ENCODE assay signal across 11 cellular contexts in genomic region chr14:77988966-77989365, GRCh38.
A peak's percentile ranks its signal among the peaks of the same experiment; 100 is the strongest.
DNase-seq lines count a peak whose midpoint lies in the region; ATAC-seq and TF ChIP-seq lines count a peak whose summit lies in the region.
"Had no signal": no experiment of that assay in that cellular context is flagged by ENCODE, and none has a peak within 500 bp of the region (broad histone marks: within the 10 kb centered on the region; RNA-seq: fewer than 3 reads in every experiment).

No MANE protein-coding gene starts in this region.

- H3K27ac ChIP-seq in lower lobe of right lung (no peak overlapping the region), tibial artery (no peak overlapping the region), OCI-LY7 (ENCODE audit: low read depth, low read length, poor library complexity, severe bottlenecking) (no peak overlapping the region)

- peak; percentile 72 to 76 for ATAC-seq in lower lobe of right lung
- no peak for ATAC-seq in HG02571 (IDR thresholded peaks at IDR 0.05; ENCODE audit: unreplicated experiment)
- ATAC-seq: activated T-cell treated with anti-CD3 and anti-CD28 coated beads, Interleukin-2, amount 50 U/mL, for 4 hours; effector memory CD8-positive, alpha-beta T cell had no signal

- no peak overlapping the region for H3K4me2 ChIP-seq in OCI-LY7 (ENCODE audit: low read length)

- in situ Hi-C loops in G401 (cut with HindIII; ENCODE audit: low sequenced_read_pairs): no loop called here

- no TSS peak for BruUV-seq in OCI-LY7 (replicated peaks; lab: Mats Ljungman, UMichigan)

- H3K9me3 ChIP-seq in lower lobe of right lung (no peaks in the 10 kb centered on the region), tibial artery (no peaks in the 10 kb centered on the region), OCI-LY7 (ENCODE audit: low read length) (no peaks in the 10 kb centered on the region)

- no peak overlapping the region for H2AFZ ChIP-seq in OCI-LY7 (ENCODE audit: low read length)

- H3K4me1 ChIP-seq in lower lobe of right lung (no peaks in the 10 kb centered on the region), tibial artery (no peaks in the 10 kb centered on the region), OCI-LY7 (ENCODE audit: insufficient read depth, low read length, poor library complexity, severe bottlenecking) (no peaks in the 10 kb centered on the region)

- H3K79me2 ChIP-seq in OCI-LY7 (ENCODE audit: insufficient read depth, low read depth, low read length): no peaks in the 10 kb centered on the region

- no peaks in the 10 kb centered on the region for H3K36me3 ChIP-seq in lower lobe of right lung
- H3K36me3 ChIP-seq in tibial artery: no peaks in the 10 kb centered on the region
- H3K36me3 ChIP-seq in OCI-LY7 (ENCODE audit: insufficient read depth, low read length): no peaks in the 10 kb centered on the region

- H3K27me3 ChIP-seq in lower lobe of right lung (ENCODE audit: low read depth) (no peaks in the 10 kb centered on the region), tibial artery (no peaks in the 10 kb centered on the region)

- CTCF ChIA-PET in OCI-LY7 (lab: Charles Lee; ENCODE audit: unreplicated experiment): no interaction called here

- DNase-seq in M059J (ENCODE audit: low read depth) (peak; percentile 78), epithelial cell of esophagus (ENCODE audit: low read depth) (peak; percentile 23), lower lobe of right lung (no peak), tibial artery (peak; percentile 63 to 74), NCI-H1105 (lab: John Stamatoyannopoulos, UW) (no peak), G401 (ENCODE audit: low spot score) (no peak), OCI-LY7 (ENCODE audit: low spot score) (no peak)
- DNase-seq: activated T-cell treated with anti-CD3 and anti-CD28 coated beads, Interleukin-2, amount 50 U/mL, for 4 hours; effector memory CD8-positive, alpha-beta T cell; NCI-H2171 had no signal

- no peaks in the 10 kb centered on the region for H3K9me2 ChIP-seq in OCI-LY7 (ENCODE audit: insufficient read depth, low read length)

- POLR2A ChIA-PET in OCI-LY7 (lab: Charles Lee): no interaction called here

- TF ChIP-seq CTCF in epithelial cell of esophagus (IDR thresholded peaks at IDR 0.05; ENCODE audit: insufficient read depth, low read depth, low read length, missing control alignments): no peak
- TF ChIP-seq CTCF in lower lobe of right lung (IDR thresholded peaks at IDR 0.05): no peak
- no peak for TF ChIP-seq CTCF in tibial artery (IDR thresholded peaks at IDR 0.05)
- TF ChIP-seq CTCF in OCI-LY7 (conservative IDR thresholded peaks at IDR 0.05; ENCODE audit: low read length): no peak

- no peak overlapping the region for H3K4me3 ChIP-seq in epithelial cell of esophagus (ENCODE audit: low read length)
- H3K4me3 ChIP-seq in lower lobe of right lung: no peak overlapping the region
- H3K4me3 ChIP-seq in tibial artery: no peak overlapping the region
- no peak overlapping the region for H3K4me3 ChIP-seq in OCI-LY7 (ENCODE audit: low read depth, low read length, poor library complexity, severe bottlenecking)

- intact Hi-C loops in lower lobe of right lung (cut with DNase I) (no loop called here), tibial artery (cut with DNase I; ENCODE audit: low total_unique reads) (no loop called here), OCI-LY7 (cut with micrococcal nuclease; ENCODE audit: unreplicated experiment) (loop anchor here (10.0 kb wide), 1 partner anchor 334 kb away; no protein-coding TSS in a partner anchor)

- H4K20me1 ChIP-seq in OCI-LY7 (ENCODE audit: insufficient read depth, low read length): no peaks in the 10 kb centered on the region

Comparison
In these comparisons a context has a peak if more than half of its experiments do, and no peak if none do; other contexts are left out.
1. DNase-seq: peak in M059J (single experiment), epithelial cell of esophagus (single experiment) and tibial artery (2 of 2); none in lower lobe of right lung (single experiment), NCI-H1105 (single experiment), G401 (single experiment) and OCI-LY7 (single experiment).